Comparison of ENCODE assay signal across 1 cellular context in the genomic region with DNA sequence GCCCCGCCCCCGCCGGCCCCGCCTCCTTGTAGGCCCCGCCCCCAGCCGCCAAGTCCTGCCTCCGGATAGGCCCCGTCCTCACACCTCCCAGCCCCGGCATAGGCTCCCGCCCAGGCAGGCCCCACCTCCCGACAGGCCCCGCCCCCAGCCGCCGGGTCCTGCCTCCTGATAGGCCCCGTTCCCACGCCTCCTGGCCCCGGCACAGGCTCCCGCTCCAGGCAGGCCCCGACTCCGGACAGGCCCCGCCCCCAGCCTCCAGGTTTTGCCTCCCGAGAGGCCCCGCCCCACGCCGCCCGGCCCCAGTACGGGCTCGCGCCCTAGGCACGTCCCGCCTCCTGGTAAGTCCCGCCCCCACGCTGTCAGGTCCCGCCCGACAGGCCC.
TF ChIP-seq lines count a peak whose summit lies in the region.

No MANE protein-coding gene starts in this region.

TF ChIP-seq in K562, 482 proteins besides CTCF, POLR2A, EP300 and RAD21 (continued from another document):
- TF ChIP-seq NRF1 (conservative IDR thresholded peaks at IDR 0.05 in 1 of 2, IDR thresholded peaks at IDR 0.05 in 1 of 2) (0 out of 4 replicates have a peak, but pooled peaks of 1 of the 2 experiments have one; percentile 12), GABPB1 (CRISPR knock-in tag; IDR thresholded peaks at IDR 0.05) (peak; percentile 42; the same call in 1 of the 2 replicates), SRF (CRISPR knock-in tag; IDR thresholded peaks at IDR 0.05) (peak in 1 of 2 experiments; percentile 42; a peak in 1 of 4 replicates), RBBP5 (IDR thresholded peaks at IDR 0.05; ENCODE audit: borderline replicate concordance, insufficient read depth, low read length, poor library complexity, severe bottlenecking) (peak; percentile 7), NFYB (IDR thresholded peaks at IDR 0.05; ENCODE audit: extremely low read depth, insufficient read length) (no peak), FOS (IDR thresholded peaks at IDR 0.05; ENCODE audit: extremely low read depth, insufficient read length) (peak; percentile 42), SP1 (CRISPR knock-in tag; IDR thresholded peaks at IDR 0.05) (peak; percentile 33; the same call in 1 of the 2 replicates), MBD2 (IDR thresholded peaks at IDR 0.05; ENCODE audit: borderline replicate concordance, low read depth) (peak; percentile 57; the same call in 1 of the 2 replicates), SP2 (IDR thresholded peaks at IDR 0.05; ENCODE audit: extremely low read depth, low read depth, low read length, poor library complexity, severe bottlenecking) (peak; percentile 47), PCBP1 (IDR thresholded peaks at IDR 0.05; ENCODE audit: low read depth, low read length, poor library complexity, severe bottlenecking) (peak; percentile 33), ZNF143 (CRISPR knock-in tag; IDR thresholded peaks at IDR 0.05) (no peak)
- TF ChIP-seq, protein P1, sequence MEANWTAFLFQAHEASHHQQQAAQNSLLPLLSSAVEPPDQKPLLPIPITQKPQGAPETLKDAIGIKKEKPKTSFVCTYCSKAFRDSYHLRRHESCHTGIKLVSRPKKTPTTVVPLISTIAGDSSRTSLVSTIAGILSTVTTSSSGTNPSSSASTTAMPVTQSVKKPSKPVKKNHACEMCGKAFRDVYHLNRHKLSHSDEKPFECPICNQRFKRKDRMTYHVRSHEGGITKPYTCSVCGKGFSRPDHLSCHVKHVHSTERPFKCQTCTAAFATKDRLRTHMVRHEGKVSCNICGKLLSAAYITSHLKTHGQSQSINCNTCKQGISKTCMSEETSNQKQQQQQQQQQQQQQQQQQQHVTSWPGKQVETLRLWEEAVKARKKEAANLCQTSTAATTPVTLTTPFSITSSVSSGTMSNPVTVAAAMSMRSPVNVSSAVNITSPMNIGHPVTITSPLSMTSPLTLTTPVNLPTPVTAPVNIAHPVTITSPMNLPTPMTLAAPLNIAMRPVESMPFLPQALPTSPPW (CRISPR knock-in tag; IDR thresholded peaks at IDR 0.05), result peak; percentile 29; the same call in 1 of the 2 replicates
- TF ChIP-seq, protein P2, sequence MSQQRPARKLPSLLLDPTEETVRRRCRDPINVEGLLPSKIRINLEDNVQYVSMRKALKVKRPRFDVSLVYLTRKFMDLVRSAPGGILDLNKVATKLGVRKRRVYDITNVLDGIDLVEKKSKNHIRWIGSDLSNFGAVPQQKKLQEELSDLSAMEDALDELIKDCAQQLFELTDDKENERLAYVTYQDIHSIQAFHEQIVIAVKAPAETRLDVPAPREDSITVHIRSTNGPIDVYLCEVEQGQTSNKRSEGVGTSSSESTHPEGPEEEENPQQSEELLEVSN (IDR thresholded peaks at IDR 0.05; ENCODE audit: borderline replicate concordance in 1 of 2, extremely low read depth in 1 of 2, insufficient read depth in 1 of 2, insufficient read length in 1 of 2, low read depth in 1 of 2, low read length in 1 of 2, poor library complexity in 1 of 2, severe bottlenecking in 1 of 2), result peak in 1 of 2 experiments; percentile 31
